8 cellular contexts compared by ENCODE assay signal in the genomic region with DNA sequence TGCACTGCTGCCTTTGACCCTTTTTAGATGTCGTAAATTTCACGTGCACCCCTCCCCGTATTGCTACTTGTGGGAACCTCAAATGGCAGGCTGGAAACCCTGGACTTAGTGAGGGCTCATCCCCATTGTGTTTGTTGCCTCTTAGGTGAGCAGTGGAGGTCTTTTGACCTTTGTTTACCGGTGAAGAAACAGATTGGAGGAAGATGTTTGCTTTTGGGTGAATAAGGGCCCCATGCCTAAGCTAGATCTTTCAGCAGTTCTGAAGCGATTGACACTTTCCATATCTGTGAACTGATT. TPM values are rescaled to one million over a fixed set of nuclear protein-coding genes. Genes with fewer than 3 reads are reported as not detected.
DNase-seq lines count a peak whose midpoint lies in the region; ATAC-seq, FAIRE-seq and TF ChIP-seq lines count a peak whose summit lies in the region.

No MANE protein-coding gene starts in this region.

- no peak overlapping the region for H3K4ac ChIP-seq in H1 (replicated peaks; ENCODE audit: insufficient read length, low read depth, low read length)

- no peaks in the 10 kb centered on the region for H3K9me3 ChIP-seq in KOPT-K1 (ENCODE audit: insufficient read depth, low read length, poor library complexity, severe bottlenecking)
- no peaks in the 10 kb centered on the region for H3K9me3 ChIP-seq in H1 (ENCODE audit: insufficient read depth in 2 of 2, low read depth in 1 of 2, low read length in 1 of 2)
- H3K9me3 ChIP-seq in pancreas = no peaks in the 10 kb centered on the region

- no peak overlapping the region for H4K91ac ChIP-seq in H1 (replicated peaks; ENCODE audit: insufficient read length, low read length)

- H2BK12ac ChIP-seq in H1 (ENCODE audit: low read depth, low read length) = 0 out of 2 replicates have a peak overlapping the region, but pooled peaks have one; percentile 29

- no peak overlapping the region for H2BK5ac ChIP-seq in H1 (ENCODE audit: low read depth, low read length)

- no peak overlapping the region for H3K14ac ChIP-seq in H1 (ENCODE audit: insufficient read length)

- peak overlapping the region; percentile 93 for H3K27ac ChIP-seq in KOPT-K1 (ENCODE audit: low read depth, low read length, poor library complexity, severe bottlenecking)
- H3K27ac ChIP-seq in H1 (ENCODE audit: low read depth, low read length) = no peak overlapping the region; the same call in 1 of the 2 replicates
- peak overlapping the region; percentile 97 to 100 (median 99) for H3K27ac ChIP-seq in pancreas

- TF ChIP-seq CTCF in H1 (IDR thresholded peaks at IDR 0.05; ENCODE audit: control extremely low read depth in 1 of 3, insufficient read depth in 1 of 3, low read depth in 1 of 3, low read length in 3 of 3) (no peak), pancreas (IDR thresholded peaks at IDR 0.05) (no peak)

- H3K4me1 ChIP-seq in H1 (replicated peaks in 1 of 4; ENCODE audit: control insufficient read depth in 3 of 4, insufficient read depth in 4 of 4, low read length in 3 of 4) = peaks cover 0 to 10% (median 4%) of the 10 kb centered on the region in 4 experiments; a peak in 6 of 7 replicates
- H3K4me1 ChIP-seq in pancreas = peaks cover 16 to 33% (median 16%) of the 10 kb centered on the region in 3 donors

- 0 out of 2 replicates have a peak overlapping the region, but pooled peaks have one; percentile 45 for H2AFZ ChIP-seq in H1 (ENCODE audit: low read length)

- FAIRE-seq in GM19239 (lab: Jason Lieb, UNC) = peak; percentile 89
- FAIRE-seq in H1 (lab: Jason Lieb, UNC) = no peak
- FAIRE-seq in pancreas (lab: Jason Lieb, UNC) = no peak

- CTCF ChIA-PET in H1 (lab: Charles Lee; ENCODE audit: partially characterized antibody) = interaction anchor here (5.1 to 6.4 kb wide), 2 partner anchors 12 to 17 kb away, joined by 42 to 47 read pairs; a partner anchor contains a TSS

- peak overlapping the region; percentile 50 to 89 (median 66) for H3K9ac ChIP-seq in H1 (replicated peaks in 1 of 4; ENCODE audit: extremely low read depth in 1 of 4, low read depth in 3 of 4, low read length in 3 of 4)

- POLR2A ChIA-PET in H1 (lab: Charles Lee; ENCODE audit: partially characterized antibody) = interaction anchor here (1.1 to 4.5 kb wide), 9 partner anchors 9 to 70 kb away, joined by 3 to 45 read pairs (median 6); a partner anchor contains a TSS

- H2AK5ac ChIP-seq in H1 (ENCODE audit: low read depth, low read length) = no peak overlapping the region

- H4K5ac ChIP-seq in H1 (ENCODE audit: insufficient read length, low read depth, low read length) = peak overlapping the region; percentile 34

- DNase-seq in GM19239 (ENCODE audit: insufficient read length, low spot score) (no peak), H1 (ENCODE audit: low read depth in 1 of 2, low spot score in 2 of 2) (no peak), pancreas (no peak), AML-193 (lab: John Stamatoyannopoulos, UW) (no peak), NCI-H1105 (lab: John Stamatoyannopoulos, UW) (no peak)

- TF ChIP-seq EP300 in H1 (IDR thresholded peaks at IDR 0.05; ENCODE audit: borderline replicate concordance in 1 of 2, low read depth in 2 of 2, low read length in 2 of 2) = no peak

- intact Hi-C loops in pancreas (cut with DNase I) = no loop called here

- H3K36me3 ChIP-seq in KOPT-K1 (ENCODE audit: insufficient read depth, low read length) = peaks cover 38% of the 10 kb centered on the region
- H3K36me3 ChIP-seq in H1 (ENCODE audit: control insufficient read depth in 2 of 4, insufficient read depth in 4 of 4, low read length in 3 of 4) = peaks cover 0 to 3% (median under 1%) of the 10 kb centered on the region in 4 experiments; a peak in 2 of 8 replicates
- peaks cover 0 to 8% (median 0%) of the 10 kb centered on the region in 3 donors for H3K36me3 ChIP-seq in pancreas

- H3K56ac ChIP-seq in H1 (replicated peaks; ENCODE audit: insufficient read length, low read depth, low read length) = no peak overlapping the region

- H3K4me3 ChIP-seq in H1 (ENCODE audit: extremely low read depth in 1 of 4, insufficient read depth in 2 of 4, low read depth in 3 of 4, low read length in 4 of 4) (peak overlapping the region; percentile 79 to 87 (median 82)), pancreas (peak overlapping the region; percentile 60 to 94 (median 88))

- H3K18ac ChIP-seq in H1 (ENCODE audit: extremely low read depth, low read length) = peak overlapping the region; percentile 36; the same call in 1 of the 2 replicates

- no peak overlapping the region for H4K8ac ChIP-seq in H1 (ENCODE audit: extremely low read depth, insufficient read depth, low read length)

- no peak for TF ChIP-seq RAD21 in H1 (IDR thresholded peaks at IDR 0.05 in 1 of 2, conservative IDR thresholded peaks at IDR 0.05 in 1 of 2; ENCODE audit: low read depth in 2 of 2, low read length in 2 of 2)

- ATAC-seq in pancreas (peak; percentile 1 to 16 (median 11)), HG03045 (IDR thresholded peaks at IDR 0.05; ENCODE audit: unreplicated experiment) (no peak), GM18505 (IDR thresholded peaks at IDR 0.05; ENCODE audit: unreplicated experiment) (no peak)

- no peak overlapping the region for H2BK15ac ChIP-seq in H1 (ENCODE audit: low read length)

- peak overlapping the region; percentile 64 to 79 for H3K4me2 ChIP-seq in H1 (ENCODE audit: insufficient read depth in 1 of 2, low read depth in 2 of 2, low read length in 2 of 2)

- WGBS in H1 (ENCODE audit: extremely low coverage in 1 of 2, insufficient coverage in 1 of 2, insufficient read length in 1 of 2, insufficient replicate concordance in 2 of 2, low coverage in 1 of 2, low lambda C conversion rate in 2 of 2, missing lambda C conversion rate in 1 of 2), 2 experiments = 9% methylated on average over 5 of the region's 5 CpGs; no CpG with 5 or more reads in 1 of the 2 experiments
- WGBS in pancreas, 2 donors = 0% methylated on average over 5 of the region's 5 CpGs

- peaks cover 4 to 22% of the 10 kb centered on the region in 2 experiments for H4K20me1 ChIP-seq in H1 (replicated peaks in 1 of 2; ENCODE audit: control insufficient read depth in 1 of 2, insufficient read depth in 2 of 2, low read length in 2 of 2)

- TF ChIP-seq POLR2A in H1 (IDR thresholded peaks at IDR 0.05; ENCODE audit: control extremely low read depth in 1 of 2, low read depth in 2 of 2, low read length in 2 of 2) (no peak), GM18505 (IDR thresholded peaks at IDR 0.05; ENCODE audit: borderline replicate concordance, extremely low read depth, insufficient read depth, insufficient read length) (no peak)

- H3K27me3 ChIP-seq in H1 (replicated peaks in 1 of 4; ENCODE audit: control insufficient read depth in 3 of 4, extremely low read depth in 1 of 4, insufficient read depth in 3 of 4, low read length in 3 of 4) = no peaks in the 10 kb centered on the region
- no peaks in the 10 kb centered on the region for H3K27me3 ChIP-seq in pancreas

- peaks cover 3% of the 10 kb centered on the region; the same call in 1 of the 2 replicates for H3K79me1 ChIP-seq in H1 (ENCODE audit: low read depth, low read length)

- peaks cover 3% of the 10 kb centered on the region; the same call in 1 of the 2 replicates for H3K23me2 ChIP-seq in H1 (ENCODE audit: low read depth, low read length)

- H2BK120ac ChIP-seq in H1 (replicated peaks; ENCODE audit: low read depth, low read length) = no peak overlapping the region

- no peak overlapping the region for H2BK20ac ChIP-seq in H1 (ENCODE audit: low read length)

- H3K23ac ChIP-seq in H1 (ENCODE audit: insufficient read length) = no peak overlapping the region

- peaks cover 22 to 51% of the 10 kb centered on the region in 2 experiments for H3K79me2 ChIP-seq in H1 (ENCODE audit: control insufficient read depth in 1 of 2, insufficient read depth in 2 of 2, low read length in 2 of 2)

RNA-seq across cellular contexts. Expression of a gene that starts 0.8 kb away (rescaled TPM):
- total RNA-seq in H1 (2021; fragmentation: NEBNext Ultra II Directional; extraction: Animal tissue kit (Norgen Biotek cat#: 25700)) = 116 and 124 TPM in 2 replicates
- polyA plus RNA-seq in H1 (2011; rRNA removed) (145 and 158 TPM in 2 replicates), pancreas (10 to 100 TPM; 28.2 to 37.1 TPM)
- 163 TPM for polyA plus RNA-seq in H1 (2011; cell fraction: cytosol; rRNA removed)
- polyA plus RNA-seq in H1 (2011; cell fraction: nucleus; rRNA removed) = 143 TPM
- 131 to 147 TPM (median 142 TPM) in 4 replicates for polyA plus RNA-seq in H1 (2012, experiment 1 of 2)
- 167 TPM for polyA plus RNA-seq in H1 (2012, experiment 2 of 2)
- 65.5 TPM for polyA plus RNA-seq in H1 (2013, experiment 1 of 2)
- polyA plus RNA-seq in H1 (2013, experiment 2 of 2) = 63.4 TPM
- 109 and 125 TPM in 2 replicates for polyA minus RNA-seq in H1 (2011; rRNA and poly(A)+ RNA removed)
- polyA minus RNA-seq in H1 (2011; cell fraction: cytosol; rRNA and poly(A)+ RNA removed) = 50.9 TPM
- 64.2 TPM for polyA minus RNA-seq in H1 (2011; cell fraction: nucleus; rRNA and poly(A)+ RNA removed)
- 10 to 100 TPM; 25.2 to 36.8 (median 30.4) TPM for total RNA-seq in pancreas

RNA-seq across cellular contexts. Expression of a gene that starts 14.9 kb away (rescaled TPM):
- 9.6 and 10.2 TPM in 2 replicates for total RNA-seq in H1 (2021; fragmentation: NEBNext Ultra II Directional; extraction: Animal tissue kit (Norgen Biotek cat#: 25700))
- 18.3 and 29.7 TPM in 2 replicates for polyA plus RNA-seq in H1 (2011; rRNA removed)
- polyA plus RNA-seq in H1 (2011; cell fraction: cytosol; rRNA removed) = 18.5 TPM
- 34.3 TPM for polyA plus RNA-seq in H1 (2011; cell fraction: nucleus; rRNA removed)
- polyA plus RNA-seq in H1 (2012, experiment 1 of 2) = 5.6 to 13.4 TPM (median 10.3 TPM) in 4 replicates
- polyA plus RNA-seq in H1 (2012, experiment 2 of 2) = 9.7 TPM
- 7.1 TPM for polyA plus RNA-seq in H1 (2013, experiment 1 of 2)
- 7.1 TPM for polyA plus RNA-seq in H1 (2013, experiment 2 of 2)
- polyA minus RNA-seq in H1 (2011; rRNA and poly(A)+ RNA removed) = 11.1 and 12.8 TPM in 2 replicates
- 6.0 TPM for polyA minus RNA-seq in H1 (2011; cell fraction: cytosol; rRNA and poly(A)+ RNA removed)
- polyA minus RNA-seq in H1 (2011; cell fraction: nucleus; rRNA and poly(A)+ RNA removed) = 9.4 TPM
- 10 to 100 TPM in 1 of 6 donors, 1 to 10 TPM in 1, under 1 TPM in 4; 0.43 to 17.6 (median 0.60) TPM for total RNA-seq in pancreas
- 1 to 10 TPM in 1 of 2 donors, under 1 TPM in 1; 0.87 to 1.3 TPM for polyA plus RNA-seq in pancreas

RNA-seq across cellular contexts. Expression of a gene that starts 19.8 kb away (rescaled TPM):
- 94.5 and 104 TPM in 2 replicates for total RNA-seq in H1 (2021; fragmentation: NEBNext Ultra II Directional; extraction: Animal tissue kit (Norgen Biotek cat#: 25700))
- polyA plus RNA-seq in H1 (2011; rRNA removed) (58.3 and 109 TPM in 2 replicates), pancreas (100 to 1,000 TPM in 1 of 2 donors, 10 to 100 TPM in 1; 81.2 to 134 TPM)
- polyA plus RNA-seq in H1 (2011; cell fraction: cytosol; rRNA removed) = 40.4 TPM
- polyA plus RNA-seq in H1 (2011; cell fraction: nucleus; rRNA removed) = 99.4 TPM
- 92.7 to 174 TPM (median 154 TPM) in 4 replicates for polyA plus RNA-seq in H1 (2012, experiment 1 of 2)
- polyA plus RNA-seq in H1 (2012, experiment 2 of 2) = 107 TPM
- polyA plus RNA-seq in H1 (2013, experiment 1 of 2) = 237 TPM
- polyA plus RNA-seq in H1 (2013, experiment 2 of 2) = 229 TPM
- polyA minus RNA-seq in H1 (2011; rRNA and poly(A)+ RNA removed) = 30.5 and 40.0 TPM in 2 replicates
- 61.1 TPM for polyA minus RNA-seq in H1 (2011; cell fraction: cytosol; rRNA and poly(A)+ RNA removed)
- 35.8 TPM for polyA minus RNA-seq in H1 (2011; cell fraction: nucleus; rRNA and poly(A)+ RNA removed)
- 10 to 100 TPM; 30.6 to 75.5 (median 50.6) TPM for total RNA-seq in pancreas

RNA-seq across cellular contexts. Expression of a gene that starts 24.8 kb away (rescaled TPM):
- total RNA-seq in H1 (2021; fragmentation: NEBNext Ultra II Directional; extraction: Animal tissue kit (Norgen Biotek cat#: 25700)) = 2.3 and 4.9 TPM in 2 replicates
- polyA plus RNA-seq in H1 (2011; rRNA removed) (4.2 and 6.9 TPM in 2 replicates), pancreas (not detected)
- polyA plus RNA-seq in H1 (2011; cell fraction: cytosol; rRNA removed) = 7.1 TPM
- 19.9 TPM for polyA plus RNA-seq in H1 (2011; cell fraction: nucleus; rRNA removed)
- 3.1 to 5.6 TPM (median 4.3 TPM) in 4 replicates for polyA plus RNA-seq in H1 (2012, experiment 1 of 2)
- 4.1 TPM for polyA plus RNA-seq in H1 (2012, experiment 2 of 2)
- 2.6 TPM for polyA plus RNA-seq in H1 (2013, experiment 1 of 2)
- 3.1 TPM for polyA plus RNA-seq in H1 (2013, experiment 2 of 2)
- polyA minus RNA-seq in H1 (2011; rRNA and poly(A)+ RNA removed) = 1.3 and 2.0 TPM in 2 replicates
- not detected for polyA minus RNA-seq in H1 (2011; cell fraction: cytosol; rRNA and poly(A)+ RNA removed)
- 2.2 TPM for polyA minus RNA-seq in H1 (2011; cell fraction: nucleus; rRNA and poly(A)+ RNA removed)
- total RNA-seq in pancreas = not detected

RNA-seq across cellular contexts. Expression of a gene that starts 33.3 kb away (rescaled TPM):
- 0.52 and 0.77 TPM in 2 replicates for total RNA-seq in H1 (2021; fragmentation: NEBNext Ultra II Directional; extraction: Animal tissue kit (Norgen Biotek cat#: 25700))
- polyA plus RNA-seq in H1 (2011; rRNA removed) (4.0 and 4.6 TPM in 2 replicates), pancreas (under 1 TPM in 1 of 2 donors, not detected in 1; 0.80 TPM)
- 1.8 TPM for polyA plus RNA-seq in H1 (2011; cell fraction: cytosol; rRNA removed)
- 1.6 TPM for polyA plus RNA-seq in H1 (2011; cell fraction: nucleus; rRNA removed)
- polyA plus RNA-seq in H1 (2012, experiment 1 of 2) = 0.51 to 1.8 TPM (median 0.82 TPM) in 3 of 4 replicates, not detected in the other
- 1.7 TPM for polyA plus RNA-seq in H1 (2012, experiment 2 of 2)
- polyA plus RNA-seq in H1 (2013, experiment 1 of 2) = 0.99 TPM
- polyA plus RNA-seq in H1 (2013, experiment 2 of 2) = 1.3 TPM
- polyA minus RNA-seq in H1 (2011; rRNA and poly(A)+ RNA removed) = 0.98 and 1.1 TPM in 2 replicates
- polyA minus RNA-seq in H1 (2011; cell fraction: cytosol; rRNA and poly(A)+ RNA removed) = 2.9 TPM
- polyA minus RNA-seq in H1 (2011; cell fraction: nucleus; rRNA and poly(A)+ RNA removed) = 2.1 TPM
- under 1 TPM in 1 of 6 donors, not detected in 5; 0.78 TPM for total RNA-seq in pancreas

Comparison
In these comparisons a context has a peak if more than half of its experiments do, and no peak if none do; other contexts are left out.
1. ATAC-seq: peak in pancreas (4 of 4); none in HG03045 (single experiment) and GM18505 (single experiment).